ENCODE assay signal across 1 cellular context in the genomic region with DNA sequence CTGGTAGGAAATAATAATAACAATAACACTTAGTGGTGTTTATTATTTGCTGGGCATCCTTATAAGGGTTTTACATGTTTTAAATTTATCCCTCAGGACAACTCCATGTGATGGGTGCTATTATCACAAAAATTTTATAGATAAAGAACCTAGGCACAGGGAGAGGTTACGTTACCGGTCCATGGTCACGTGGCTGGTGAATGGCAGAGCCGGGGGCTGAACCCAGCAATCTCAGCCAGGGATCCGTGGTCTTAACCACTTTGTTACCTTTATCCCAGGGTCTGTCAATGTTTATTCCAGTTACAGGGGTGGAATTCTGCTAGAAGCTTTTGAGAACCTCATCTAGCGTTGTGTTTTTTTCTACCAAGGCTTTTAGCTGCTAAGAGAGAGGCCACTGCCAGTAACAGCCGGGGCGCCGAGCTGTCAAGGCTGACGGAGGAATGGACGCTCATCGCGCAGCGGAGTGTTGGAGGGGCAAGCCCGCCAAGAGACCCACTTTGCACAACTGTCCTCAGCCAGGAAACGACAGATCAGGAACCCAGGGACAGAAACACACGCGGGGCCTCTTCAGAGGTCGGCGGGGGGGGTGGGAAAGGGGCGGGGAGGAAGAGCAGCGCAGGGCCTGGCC.
TF ChIP-seq lines count a peak whose summit lies in the region.

No MANE protein-coding gene starts in this region.

TF ChIP-seq in K562, 482 proteins besides CTCF, POLR2A, EP300 and RAD21 (continued from another document and continues in another):
- TF ChIP-seq GTF2E2 (tag; IDR thresholded peaks at IDR 0.05): no peak
- TF ChIP-seq FOXO4 (CRISPR knock-in tag; IDR thresholded peaks at IDR 0.05): 0 out of 2 replicates have a peak, but pooled peaks have one; percentile 9
- TF ChIP-seq ZNF174 (CRISPR knock-in tag; IDR thresholded peaks at IDR 0.05): no peak
- no peak for TF ChIP-seq MAFK (IDR thresholded peaks at IDR 0.05; ENCODE audit: low read length)
- TF ChIP-seq POLR2AphosphoS5 (IDR thresholded peaks at IDR 0.05; ENCODE audit: control insufficient read depth, insufficient read depth, low read depth, low read length): peak; percentile 76
- TF ChIP-seq ZNF41 (CRISPR knock-in tag; conservative IDR thresholded peaks at IDR 0.05): no peak; the same call in 1 of the 2 replicates
- TF ChIP-seq BRD9 (IDR thresholded peaks at IDR 0.05; ENCODE audit: low read depth, partially characterized antibody): peak; percentile 67
- no peak for TF ChIP-seq BRD4 (IDR thresholded peaks at IDR 0.05)
- TF ChIP-seq NR2F6 (CRISPR knock-in tag; IDR thresholded peaks at IDR 0.05): no peak
- peak; percentile 62; the same call in 1 of the 2 replicates for TF ChIP-seq POLR2H (tag; IDR thresholded peaks at IDR 0.05; ENCODE audit: low read depth)
- no peak for TF ChIP-seq TEAD2 (tag; IDR thresholded peaks at IDR 0.05)
- 0 out of 2 replicates have a peak, but pooled peaks have one; percentile 59 for TF ChIP-seq ZKSCAN8 (CRISPR knock-in tag; IDR thresholded peaks at IDR 0.05)
- TF ChIP-seq NR3C1 (CRISPR knock-in tag; IDR thresholded peaks at IDR 0.05): no peak
- peak; percentile 87 for TF ChIP-seq TFE3 (CRISPR knock-in tag; IDR thresholded peaks at IDR 0.05)
- 0 out of 4 replicates have a peak, but pooled peaks have one; percentile 20 to 36 for TF ChIP-seq KDM1A (IDR thresholded peaks at IDR 0.05)
- peak; percentile 89 for TF ChIP-seq USF1 (CRISPR knock-in tag; IDR thresholded peaks at IDR 0.05)
- peak; percentile 65; the same call in 1 of the 2 replicates for TF ChIP-seq HBP1 (CRISPR knock-in tag; IDR thresholded peaks at IDR 0.05)
- TF ChIP-seq PHF8 (IDR thresholded peaks at IDR 0.05; ENCODE audit: borderline replicate concordance, low read length): peak; percentile 31; the same call in 1 of the 2 replicates
- no peak for TF ChIP-seq ZNF695 (CRISPR knock-in tag; IDR thresholded peaks at IDR 0.05)
- peak; percentile 70; the same call in 1 of the 2 replicates for TF ChIP-seq MYC (IDR thresholded peaks at IDR 0.05; ENCODE audit: low read depth, low read length)
- TF ChIP-seq MYC (CRISPR knock-in tag; IDR thresholded peaks at IDR 0.05; ENCODE audit: borderline replicate concordance, low read depth): no peak
- TF ChIP-seq ZNF518B (CRISPR knock-in tag; IDR thresholded peaks at IDR 0.05): no peak
- TF ChIP-seq ZBTB7A (IDR thresholded peaks at IDR 0.05; ENCODE audit: borderline replicate concordance, control insufficient read depth, low read depth, low read length): peak; percentile 66; the same call in 1 of the 2 replicates
- peak in 1 of 3 experiments; percentile 7 for TF ChIP-seq YY1 (IDR thresholded peaks at IDR 0.05; ENCODE audit: borderline replicate concordance in 1 of 3, control insufficient read depth in 1 of 3, extremely low read depth in 1 of 3, insufficient read depth in 3 of 3, insufficient read length in 1 of 3, insufficient replicate concordance in 2 of 3, low read depth in 1 of 3, low read length in 2 of 3)
- TF ChIP-seq BHLHE40 (IDR thresholded peaks at IDR 0.05; ENCODE audit: low read length): peak; percentile 57; the same call in 1 of the 2 replicates
- TF ChIP-seq RCOR1 (IDR thresholded peaks at IDR 0.05; ENCODE audit: borderline replicate concordance in 1 of 2, low read depth in 2 of 2, low read length in 2 of 2): 0 out of 4 replicates have a peak, but pooled peaks of 1 of the 2 experiments have one; percentile 20
- TF ChIP-seq SAP30 (IDR thresholded peaks at IDR 0.05; ENCODE audit: borderline replicate concordance, insufficient read depth, low read depth, low read length, poor library complexity, severe bottlenecking): peak; percentile 62
- TF ChIP-seq SUPT5H (IDR thresholded peaks at IDR 0.05): peak; percentile 27
- 0 out of 2 replicates have a peak, but pooled peaks have one; percentile 37 for TF ChIP-seq ZNF212 (CRISPR knock-in tag; IDR thresholded peaks at IDR 0.05)
- TF ChIP-seq KLF13 (tag; IDR thresholded peaks at IDR 0.05; ENCODE audit: borderline replicate concordance, low read depth): no peak
- TF ChIP-seq DMBX1 (CRISPR knock-in tag; IDR thresholded peaks at IDR 0.05; ENCODE audit: borderline replicate concordance): 0 out of 2 replicates have a peak, but pooled peaks have one; percentile 33
- TF ChIP-seq SETDB1 (IDR thresholded peaks at IDR 0.05; ENCODE audit: low read length): no peak
- 0 out of 4 replicates have a peak, but pooled peaks of 1 of the 2 experiments have one; percentile 23 for TF ChIP-seq FOXK2 (conservative IDR thresholded peaks at IDR 0.05 in 1 of 2, IDR thresholded peaks at IDR 0.05 in 1 of 2; ENCODE audit: low read depth in 2 of 2)
- no peak for TF ChIP-seq KDM2B (CRISPR knock-in tag; IDR thresholded peaks at IDR 0.05)
- TF ChIP-seq MGA (IDR thresholded peaks at IDR 0.05): peak; percentile 66
- TF ChIP-seq RB1 (IDR thresholded peaks at IDR 0.05; ENCODE audit: low read depth): 0 out of 2 replicates have a peak, but pooled peaks have one; percentile 8
- no peak for TF ChIP-seq EGR1 (conservative IDR thresholded peaks at IDR 0.05)
